Comparison of ENCODE assay signal across 1 cellular context in genomic region chr21:36104306-36105300, GRCh38.
TF ChIP-seq lines count a peak whose summit lies in the region.

No MANE protein-coding gene starts in this region.

TF ChIP-seq in SK-N-SH, 30 proteins besides CTCF, POLR2A, EP300 and RAD21 (continued from another document):
- TF ChIP-seq REST (IDR thresholded peaks at IDR 0.05; ENCODE audit: low read depth, low read length) (no peak), FOSL2 (IDR thresholded peaks at IDR 0.05; ENCODE audit: borderline replicate concordance, low read depth) (no peak), MXI1 (IDR thresholded peaks at IDR 0.05; ENCODE audit: low read depth, low read length) (no peak), NFIC (IDR thresholded peaks at IDR 0.05; ENCODE audit: borderline replicate concordance) (no peak), FOXJ3 (CRISPR knock-in tag; IDR thresholded peaks at IDR 0.05) (no peak), SMC3 (IDR thresholded peaks at IDR 0.05; ENCODE audit: low read depth, low read length) (no peak), YY1 (IDR thresholded peaks at IDR 0.05; ENCODE audit: low read depth) (no peak)
